ENCODE assay signal across 1 cellular context in the genomic region with DNA sequence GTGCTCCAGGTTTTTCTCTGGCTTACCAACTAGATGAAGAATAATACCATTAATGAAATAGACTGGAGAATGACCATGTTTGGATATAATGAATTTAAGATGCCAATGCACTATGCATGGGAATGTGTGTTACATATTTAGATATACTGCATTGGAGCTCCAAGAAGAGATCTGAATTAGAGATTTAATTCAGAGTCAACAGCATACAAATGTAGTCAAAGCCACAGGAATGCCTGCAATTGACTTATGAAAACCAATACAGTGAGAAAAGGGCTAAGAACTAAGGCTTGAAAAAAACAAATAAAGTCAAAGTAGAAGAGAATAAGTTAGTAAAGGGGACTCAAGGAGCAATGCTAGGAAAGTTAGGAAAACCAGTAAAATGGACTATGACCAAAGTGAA.
TF ChIP-seq lines count a peak whose summit lies in the region.

No MANE protein-coding gene starts in this region.

TF ChIP-seq in GM23338, 12 proteins besides CTCF, POLR2A, EP300 and RAD21 (continued from another document):
- TF ChIP-seq, protein P1, sequence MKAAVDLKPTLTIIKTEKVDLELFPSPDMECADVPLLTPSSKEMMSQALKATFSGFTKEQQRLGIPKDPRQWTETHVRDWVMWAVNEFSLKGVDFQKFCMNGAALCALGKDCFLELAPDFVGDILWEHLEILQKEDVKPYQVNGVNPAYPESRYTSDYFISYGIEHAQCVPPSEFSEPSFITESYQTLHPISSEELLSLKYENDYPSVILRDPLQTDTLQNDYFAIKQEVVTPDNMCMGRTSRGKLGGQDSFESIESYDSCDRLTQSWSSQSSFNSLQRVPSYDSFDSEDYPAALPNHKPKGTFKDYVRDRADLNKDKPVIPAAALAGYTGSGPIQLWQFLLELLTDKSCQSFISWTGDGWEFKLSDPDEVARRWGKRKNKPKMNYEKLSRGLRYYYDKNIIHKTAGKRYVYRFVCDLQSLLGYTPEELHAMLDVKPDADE (IDR thresholded peaks at IDR 0.05): no peak
- TF ChIP-seq, protein P2, sequence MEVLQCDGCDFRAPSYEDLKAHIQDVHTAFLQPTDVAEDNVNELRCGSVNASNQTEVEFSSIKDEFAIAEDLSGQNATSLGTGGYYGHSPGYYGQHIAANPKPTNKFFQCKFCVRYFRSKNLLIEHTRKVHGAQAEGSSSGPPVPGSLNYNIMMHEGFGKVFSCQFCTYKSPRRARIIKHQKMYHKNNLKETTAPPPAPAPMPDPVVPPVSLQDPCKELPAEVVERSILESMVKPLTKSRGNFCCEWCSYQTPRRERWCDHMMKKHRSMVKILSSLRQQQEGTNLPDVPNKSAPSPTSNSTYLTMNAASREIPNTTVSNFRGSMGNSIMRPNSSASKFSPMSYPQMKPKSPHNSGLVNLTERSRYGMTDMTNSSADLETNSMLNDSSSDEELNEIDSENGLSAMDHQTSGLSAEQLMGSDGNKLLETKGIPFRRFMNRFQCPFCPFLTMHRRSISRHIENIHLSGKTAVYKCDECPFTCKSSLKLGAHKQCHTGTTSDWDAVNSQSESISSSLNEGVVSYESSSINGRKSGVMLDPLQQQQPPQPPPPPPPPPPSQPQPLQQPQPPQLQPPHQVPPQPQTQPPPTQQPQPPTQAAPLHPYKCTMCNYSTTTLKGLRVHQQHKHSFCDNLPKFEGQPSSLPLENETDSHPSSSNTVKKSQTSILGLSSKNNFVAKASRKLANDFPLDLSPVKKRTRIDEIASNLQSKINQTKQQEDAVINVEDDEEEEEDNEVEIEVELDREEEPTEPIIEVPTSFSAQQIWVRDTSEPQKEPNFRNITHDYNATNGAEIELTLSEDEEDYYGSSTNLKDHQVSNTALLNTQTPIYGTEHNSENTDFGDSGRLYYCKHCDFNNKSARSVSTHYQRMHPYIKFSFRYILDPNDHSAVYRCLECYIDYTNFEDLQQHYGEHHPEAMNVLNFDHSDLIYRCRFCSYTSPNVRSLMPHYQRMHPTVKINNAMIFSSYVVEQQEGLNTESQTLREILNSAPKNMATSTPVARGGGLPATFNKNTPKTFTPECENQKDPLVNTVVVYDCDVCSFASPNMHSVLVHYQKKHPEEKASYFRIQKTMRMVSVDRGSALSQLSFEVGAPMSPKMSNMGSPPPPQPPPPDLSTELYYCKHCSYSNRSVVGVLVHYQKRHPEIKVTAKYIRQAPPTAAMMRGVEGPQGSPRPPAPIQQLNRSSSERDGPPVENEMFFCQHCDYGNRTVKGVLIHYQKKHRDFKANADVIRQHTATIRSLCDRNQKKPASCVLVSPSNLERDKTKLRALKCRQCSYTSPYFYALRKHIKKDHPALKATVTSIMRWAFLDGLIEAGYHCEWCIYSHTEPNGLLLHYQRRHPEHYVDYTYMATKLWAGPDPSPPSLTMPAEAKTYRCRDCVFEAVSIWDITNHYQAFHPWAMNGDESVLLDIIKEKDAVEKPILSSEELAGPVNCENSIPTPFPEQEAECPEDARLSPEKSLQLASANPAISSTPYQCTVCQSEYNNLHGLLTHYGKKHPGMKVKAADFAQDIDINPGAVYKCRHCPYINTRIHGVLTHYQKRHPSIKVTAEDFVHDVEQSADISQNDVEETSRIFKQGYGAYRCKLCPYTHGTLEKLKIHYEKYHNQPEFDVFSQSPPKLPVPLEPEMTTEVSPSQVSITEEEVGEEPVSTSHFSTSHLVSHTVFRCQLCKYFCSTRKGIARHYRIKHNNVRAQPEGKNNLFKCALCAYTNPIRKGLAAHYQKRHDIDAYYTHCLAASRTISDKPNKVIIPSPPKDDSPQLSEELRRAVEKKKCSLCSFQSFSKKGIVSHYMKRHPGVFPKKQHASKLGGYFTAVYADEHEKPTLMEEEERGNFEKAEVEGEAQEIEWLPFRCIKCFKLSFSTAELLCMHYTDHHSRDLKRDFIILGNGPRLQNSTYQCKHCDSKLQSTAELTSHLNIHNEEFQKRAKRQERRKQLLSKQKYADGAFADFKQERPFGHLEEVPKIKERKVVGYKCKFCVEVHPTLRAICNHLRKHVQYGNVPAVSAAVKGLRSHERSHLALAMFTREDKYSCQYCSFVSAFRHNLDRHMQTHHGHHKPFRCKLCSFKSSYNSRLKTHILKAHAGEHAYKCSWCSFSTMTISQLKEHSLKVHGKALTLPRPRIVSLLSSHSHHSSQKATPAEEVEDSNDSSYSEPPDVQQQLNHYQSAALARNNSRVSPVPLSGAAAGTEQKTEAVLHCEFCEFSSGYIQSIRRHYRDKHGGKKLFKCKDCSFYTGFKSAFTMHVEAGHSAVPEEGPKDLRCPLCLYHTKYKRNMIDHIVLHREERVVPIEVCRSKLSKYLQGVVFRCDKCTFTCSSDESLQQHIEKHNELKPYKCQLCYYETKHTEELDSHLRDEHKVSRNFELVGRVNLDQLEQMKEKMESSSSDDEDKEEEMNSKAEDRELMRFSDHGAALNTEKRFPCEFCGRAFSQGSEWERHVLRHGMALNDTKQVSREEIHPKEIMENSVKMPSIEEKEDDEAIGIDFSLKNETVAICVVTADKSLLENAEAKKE (CRISPR knock-in tag; IDR thresholded peaks at IDR 0.05): no peak
- TF ChIP-seq STAT1 (IDR thresholded peaks at IDR 0.05; ENCODE audit: unreplicated experiment): no peak
- TF ChIP-seq ZNF114 (CRISPR knock-in tag; IDR thresholded peaks at IDR 0.05): no peak
- TF ChIP-seq JUNB (IDR thresholded peaks at IDR 0.05; ENCODE audit: unreplicated experiment): no peak
- no peak for TF ChIP-seq EZH2 (IDR thresholded peaks at IDR 0.05; ENCODE audit: low read depth, unreplicated experiment)
- TF ChIP-seq, protein P3, sequence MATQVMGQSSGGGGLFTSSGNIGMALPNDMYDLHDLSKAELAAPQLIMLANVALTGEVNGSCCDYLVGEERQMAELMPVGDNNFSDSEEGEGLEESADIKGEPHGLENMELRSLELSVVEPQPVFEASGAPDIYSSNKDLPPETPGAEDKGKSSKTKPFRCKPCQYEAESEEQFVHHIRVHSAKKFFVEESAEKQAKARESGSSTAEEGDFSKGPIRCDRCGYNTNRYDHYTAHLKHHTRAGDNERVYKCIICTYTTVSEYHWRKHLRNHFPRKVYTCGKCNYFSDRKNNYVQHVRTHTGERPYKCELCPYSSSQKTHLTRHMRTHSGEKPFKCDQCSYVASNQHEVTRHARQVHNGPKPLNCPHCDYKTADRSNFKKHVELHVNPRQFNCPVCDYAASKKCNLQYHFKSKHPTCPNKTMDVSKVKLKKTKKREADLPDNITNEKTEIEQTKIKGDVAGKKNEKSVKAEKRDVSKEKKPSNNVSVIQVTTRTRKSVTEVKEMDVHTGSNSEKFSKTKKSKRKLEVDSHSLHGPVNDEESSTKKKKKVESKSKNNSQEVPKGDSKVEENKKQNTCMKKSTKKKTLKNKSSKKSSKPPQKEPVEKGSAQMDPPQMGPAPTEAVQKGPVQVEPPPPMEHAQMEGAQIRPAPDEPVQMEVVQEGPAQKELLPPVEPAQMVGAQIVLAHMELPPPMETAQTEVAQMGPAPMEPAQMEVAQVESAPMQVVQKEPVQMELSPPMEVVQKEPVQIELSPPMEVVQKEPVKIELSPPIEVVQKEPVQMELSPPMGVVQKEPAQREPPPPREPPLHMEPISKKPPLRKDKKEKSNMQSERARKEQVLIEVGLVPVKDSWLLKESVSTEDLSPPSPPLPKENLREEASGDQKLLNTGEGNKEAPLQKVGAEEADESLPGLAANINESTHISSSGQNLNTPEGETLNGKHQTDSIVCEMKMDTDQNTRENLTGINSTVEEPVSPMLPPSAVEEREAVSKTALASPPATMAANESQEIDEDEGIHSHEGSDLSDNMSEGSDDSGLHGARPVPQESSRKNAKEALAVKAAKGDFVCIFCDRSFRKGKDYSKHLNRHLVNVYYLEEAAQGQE (IDR thresholded peaks at IDR 0.05; ENCODE audit: unreplicated experiment): no peak
- TF ChIP-seq ZNF331 (CRISPR knock-in tag; IDR thresholded peaks at IDR 0.05; ENCODE audit: low read depth): no peak
- no peak for TF ChIP-seq NANOG (IDR thresholded peaks at IDR 0.05; ENCODE audit: borderline replicate concordance)
